In genomic region chr13:113537205-113537604, GRCh38 we compare ENCODE assay signal across 21 cellular contexts.
"Had no signal": no experiment of that assay in that cellular context is flagged by ENCODE, and none has a peak within 500 bp of the region (broad histone marks: within the 10 kb centered on the region; RNA-seq: fewer than 3 reads in every experiment).

No MANE protein-coding gene starts in this region.

- H3K9me3 Mint-ChIP-seq: activated T-helper 2 cell treated with anti-CD3 and anti-CD28 coated beads, Interferon-gamma antibody, Interleukin-2, Interleukin-4, amounts not matched to agents 10 μg/mL and 5 μg/mL and 100 μg/mL, durations not matched to agents 14 hours and 24 hours and 36 hours; central memory CD8-positive, alpha-beta T cell; effector memory CD8-positive, alpha-beta T cell; stimulated activated naive CD8-positive, alpha-beta T cell treated with anti-CD3 and anti-CD28 coated beads, Interleukin-15, amount 100 ng/mL, for 72 hours had no signal

- H3K4me1 Mint-ChIP-seq: activated naive CD8-positive, alpha-beta T cell treated with anti-CD3 and anti-CD28 coated beads for 36 hours; neural crest cell; stimulated activated naive CD8-positive, alpha-beta T cell treated with anti-CD3 and anti-CD28 coated beads, Interleukin-15, amount 100 ng/mL, for 72 hours had no signal

- ATAC-seq: activated T-cell treated with anti-CD3 and anti-CD28 coated beads, Interleukin-2, amount 50 U/mL, for 4 hours; effector memory CD8-positive, alpha-beta T cell; esophagus mucosa; stimulated activated naive CD8-positive, alpha-beta T cell treated with anti-CD3 and anti-CD28 coated beads, Interleukin-15, amount 100 ng/mL, for 72 hours had no signal

- H3K27me3 Mint-ChIP-seq: activated naive CD8-positive, alpha-beta T cell treated with anti-CD3 and anti-CD28 coated beads for 36 hours; central memory CD8-positive, alpha-beta T cell; effector memory CD8-positive, alpha-beta T cell; naive B cell; stimulated activated naive CD8-positive, alpha-beta T cell treated with anti-CD3 and anti-CD28 coated beads, Interleukin-15, amount 100 ng/mL, for 72 hours had no signal

- DNase-seq: activated CD8-positive, alpha-beta memory T cell treated with anti-CD3 and anti-CD28 coated beads for 24 hours; activated CD8-positive, alpha-beta memory T cell treated with anti-CD3 and anti-CD28 coated beads, Interleukin-2, amount 50 U/mL, for 48 hours; activated naive CD4-positive, alpha-beta T cell; activated naive CD8-positive, alpha-beta T cell treated with anti-CD3 and anti-CD28 coated beads for 36 hours; activated T-cell treated with anti-CD3 and anti-CD28 coated beads, Interleukin-2, amount 50 U/mL, for 4 hours; colonic mucosa; effector memory CD8-positive, alpha-beta T cell; foreskin melanocyte; glutamatergic neuron; hippocampal formation; mesendoderm; naive B cell; occipital lobe; retina; stimulated activated CD4-positive, alpha-beta T cell treated with anti-CD3 and anti-CD28 coated beads, Interleukin-4, amount 100 ng/mL, for 4 hours; stimulated activated naive CD8-positive, alpha-beta T cell treated with anti-CD3 and anti-CD28 coated beads, Interleukin-15, amount 100 ng/mL, for 72 hours; transverse colon had no signal

- H3K4me3 Mint-ChIP-seq: activated naive CD8-positive, alpha-beta T cell treated with anti-CD3 and anti-CD28 coated beads for 36 hours; activated T-cell treated with anti-CD3 and anti-CD28 coated beads, Interleukin-2, amount 50 U/mL, for 4 hours; central memory CD8-positive, alpha-beta T cell; effector memory CD8-positive, alpha-beta T cell; neural crest cell; stimulated activated naive CD8-positive, alpha-beta T cell treated with anti-CD3 and anti-CD28 coated beads, Interleukin-15, amount 100 ng/mL, for 72 hours had no signal

- H3K27ac Mint-ChIP-seq: activated naive CD8-positive, alpha-beta T cell treated with anti-CD3 and anti-CD28 coated beads for 36 hours; activated T-helper 2 cell treated with anti-CD3 and anti-CD28 coated beads, Interferon-gamma antibody, Interleukin-2, Interleukin-4, amounts not matched to agents 10 μg/mL and 5 μg/mL and 100 μg/mL, durations not matched to agents 14 hours and 24 hours and 36 hours; stimulated activated naive CD8-positive, alpha-beta T cell treated with anti-CD3 and anti-CD28 coated beads, Interleukin-15, amount 100 ng/mL, for 72 hours had no signal
